Comparison of ENCODE assay signal across 6 cellular contexts in the genomic region with DNA sequence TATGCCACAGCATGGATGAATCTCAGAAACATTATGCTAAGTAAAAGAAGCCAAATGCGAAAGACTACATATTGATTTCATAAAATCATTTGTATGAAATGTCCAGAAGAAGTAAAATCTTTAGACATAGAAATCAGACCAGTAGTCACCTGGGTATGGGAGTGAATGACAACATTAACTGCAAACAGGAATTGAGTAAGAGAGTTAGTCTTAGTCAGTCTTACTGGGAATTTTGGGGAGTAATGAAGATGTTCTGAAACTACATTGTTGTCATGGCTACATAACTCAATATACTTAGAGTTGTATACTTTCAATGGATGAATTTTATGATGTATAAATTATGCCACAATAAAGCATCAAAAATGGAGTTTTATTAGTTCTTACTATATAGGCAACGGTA.
"Had no signal": no experiment of that assay in that cellular context is flagged by ENCODE, and none has a peak within 500 bp of the region (broad histone marks: within the 10 kb centered on the region; RNA-seq: fewer than 3 reads in every experiment).

No MANE protein-coding gene starts in this region.

- H3K27ac ChIP-seq: GM23248 had no signal

- H3K9me3 Mint-ChIP-seq: H9 had no signal

- DNase-seq: GM23248, H9, HCEC 1CT, IMR-90, KG1 had no signal

- H2AFZ ChIP-seq: GM23248 had no signal

- H3K27ac Mint-ChIP-seq: H9 had no signal

- H3K4me3 Mint-ChIP-seq: H9 had no signal

- H3K4me3 ChIP-seq: GM23248, K562 had no signal

- H3K9ac ChIP-seq: GM23248 had no signal

- ATAC-seq: K562 had no signal
